Comparison of ENCODE assay signal across 8 cellular contexts in genomic region chrX:46446727-46447378, GRCh38.
A peak's percentile ranks its signal among the peaks of the same experiment; 100 is the strongest.
DNase-seq lines count a peak whose midpoint lies in the region; ATAC-seq and TF ChIP-seq lines count a peak whose summit lies in the region.

No MANE protein-coding gene starts in this region.

- H3K36me3 ChIP-seq in HAP-1 (replicated peaks) = peaks cover 26% of the 10 kb centered on the region
- H3K36me3 ChIP-seq in MG63 = peaks cover 11% of the 10 kb centered on the region

- H3K27ac ChIP-seq in temporal lobe (ENCODE audit: low read depth, low read length) = peak overlapping the region; percentile 80

- H3K4me3 ChIP-seq in HAP-1 (peak overlapping the region; percentile 59), MG63 (peak overlapping the region; percentile 73)

- DNase-seq in GF-D8 (lab: John Stamatoyannopoulos, UW) (peak; percentile 38), HAP-1 (ENCODE audit: low spot score in 2 of 2) (peak; percentile 84 to 97), MG63 (peak; percentile 89), SK-N-DZ (ENCODE audit: low spot score) (peak; percentile 84), glomerular visceral epithelial cell (ENCODE audit: extremely low spot score) (peak; percentile 80), omental fat pad (ENCODE audit: low spot score) (peak; percentile 47)
- DNase-seq in activated naive CD4-positive, alpha-beta T cell treated with anti-CD3 and anti-CD28 coated beads, Interleukin-2, amount 50 U/mL, for 16 hours = peak; percentile 84

- no peaks in the 10 kb centered on the region for H3K27me3 ChIP-seq in HAP-1 (ENCODE audit: low read depth)
- no peaks in the 10 kb centered on the region for H3K27me3 ChIP-seq in MG63

- peaks cover 3% of the 10 kb centered on the region for H3K4me1 ChIP-seq in HAP-1

- in situ Hi-C loops in HAP-1 (cut with MboI; ENCODE audit: low sequenced_read_pairs) = no loop called here

- no peak for TF ChIP-seq CTCF in omental fat pad (IDR thresholded peaks at IDR 0.05)

- H3K9me3 ChIP-seq in HAP-1 (no peaks in the 10 kb centered on the region), MG63 (no peaks in the 10 kb centered on the region)

- peak; percentile 90 for ATAC-seq in omental fat pad (ENCODE audit: low FRiP score)

Comparison
In these comparisons a context has a peak if more than half of its experiments do, and no peak if none do; other contexts are left out.
1. Peak in every context shown above with its lines: DNase-seq, ATAC-seq, H3K4me3 ChIP-seq and H3K27ac ChIP-seq.
2. DNase-seq: peak in every context shown above with its lines; median percentile 90 in HAP-1; 89 in MG63; 84 in SK-N-DZ; 84 in activated naive CD4-positive, alpha-beta T cell treated with anti-CD3 and anti-CD28 coated beads, Interleukin-2, amount 50 U/mL, for 16 hours; 80 in glomerular visceral epithelial cell; 47 in omental fat pad; 38 in GF-D8.